Comparison of ENCODE assay signal across 20 cellular contexts in the genomic region with DNA sequence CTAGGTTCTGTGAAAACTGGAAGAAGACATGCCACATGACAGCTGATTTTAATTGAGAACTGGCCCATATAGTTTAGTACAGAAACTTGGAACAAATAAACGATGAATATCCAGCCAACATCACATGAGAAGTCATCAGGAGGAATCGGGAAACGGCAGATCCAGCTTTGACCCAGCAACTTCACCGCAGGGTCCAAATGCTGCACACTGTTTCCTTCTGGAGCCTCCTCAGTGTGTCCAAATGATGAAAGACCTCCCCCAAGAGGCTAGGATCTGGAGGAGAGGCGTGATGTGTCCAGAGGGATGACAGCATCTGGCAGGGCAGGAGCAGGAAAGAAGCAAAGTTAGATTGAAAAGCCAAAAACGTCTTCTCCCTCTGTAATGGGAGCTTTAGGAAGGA.
DNase-seq lines count a peak whose midpoint lies in the region; ATAC-seq and TF ChIP-seq lines count a peak whose summit lies in the region.
"Had no signal": no experiment of that assay in that cellular context is flagged by ENCODE, and none has a peak within 500 bp of the region (broad histone marks: within the 10 kb centered on the region; RNA-seq: fewer than 3 reads in every experiment).

No MANE protein-coding gene starts in this region.

- POLR2A ChIA-PET in A673 (lab: Charles Lee; ENCODE audit: low non-redundant PET) = no interaction called here

- no peak overlapping the region for H3K4me3 Mint-ChIP-seq in stimulated activated naive CD8-positive, alpha-beta T cell treated with anti-CD3 and anti-CD28 coated beads, Interleukin-15, amount 100 ng/mL, for 72 hours
- H3K4me3 Mint-ChIP-seq: activated CD8-positive, alpha-beta T cell treated with anti-CD3 and anti-CD28 coated beads for 36 hours; activated T-cell treated with anti-CD3 and anti-CD28 coated beads, Interleukin-2, amount 50 U/mL, for 4 hours; naive thymus-derived CD8-positive, alpha-beta T cell; T-helper 17 cell; WTC11 had no signal

- intact Hi-C loops in esophagus squamous epithelium (cut with DNase I) = no loop called here
- intact Hi-C loops in right cardiac atrium (cut with DNase I) = loop anchor here in 1 of 4 donors (10.0 kb wide), 1 partner anchor 164 kb away; no protein-coding TSS in a partner anchor
- intact Hi-C loops in sigmoid colon (cut with DNase I) = loop anchor here (2.0 kb wide), 1 partner anchor 34 kb away; no protein-coding TSS in a partner anchor
- intact Hi-C loops in vagina (cut with DNase I) = no loop called here
- intact Hi-C loops in A673 (cut with micrococcal nuclease; ENCODE audit: unreplicated experiment) = no loop called here

- H3K9me3 Mint-ChIP-seq in stimulated activated naive CD8-positive, alpha-beta T cell treated with anti-CD3 and anti-CD28 coated beads, Interleukin-15, amount 100 ng/mL, for 72 hours = no peaks in the 10 kb centered on the region
- H3K9me3 Mint-ChIP-seq: activated T-cell treated with anti-CD3 and anti-CD28 coated beads, Interleukin-2, amount 50 U/mL, for 4 hours; naive thymus-derived CD8-positive, alpha-beta T cell had no signal

- H3K27me3 ChIP-seq in esophagus squamous epithelium (peaks cover 0 to 11% (median 0%) of the 10 kb centered on the region in 4 donors), right cardiac atrium (ENCODE audit: control insufficient read depth, insufficient read depth) (no peaks in the 10 kb centered on the region), sigmoid colon (no peaks in the 10 kb centered on the region), vagina (no peaks in the 10 kb centered on the region), A673 (replicated peaks; ENCODE audit: insufficient read depth, low read depth, low read length, poor library complexity) (peaks cover 3% of the 10 kb centered on the region)
- H3K27me3 ChIP-seq: SJCRH30 had no signal

- DNase-seq in esophagus squamous epithelium (lab: John Stamatoyannopoulos, UW) = no peak
- peak; percentile 72 to 81 (median 76) for DNase-seq in right cardiac atrium
- peak; percentile 91 for DNase-seq in sigmoid colon
- DNase-seq in vagina (ENCODE audit: extremely low spot score in 2 of 2) = peak in 1 of 2 donors; percentile 96
- DNase-seq in stimulated activated naive CD8-positive, alpha-beta T cell treated with anti-CD3 and anti-CD28 coated beads, Interleukin-15, amount 100 ng/mL, for 72 hours = no peak
- no peak for DNase-seq in A673 (ENCODE audit: low spot score)
- DNase-seq in NAMALWA (ENCODE audit: low spot score) = no peak
- DNase-seq: activated CD8-positive, alpha-beta T cell treated with anti-CD3 and anti-CD28 coated beads for 36 hours; activated naive CD4-positive, alpha-beta T cell treated with anti-CD3 and anti-CD28 coated beads, Interleukin-2, amount 50 U/mL, for 16 hours; activated T-cell treated with anti-CD3 and anti-CD28 coated beads, Interleukin-2, amount 50 U/mL, for 4 hours; Calu3; cortex of kidney; Karpas-422; naive thymus-derived CD8-positive, alpha-beta T cell; NCI-H1092; posterior cingulate gyrus; SJCRH30; T-helper 17 cell had no signal

- CTCF ChIA-PET in A673 (lab: Charles Lee) = no interaction called here

- H3K4me3 ChIP-seq in esophagus squamous epithelium (no peak overlapping the region), right cardiac atrium (ENCODE audit: low read length) (no peak overlapping the region), sigmoid colon (no peak overlapping the region), vagina (no peak overlapping the region), A673 (ENCODE audit: low read depth, low read length, poor library complexity, severe bottlenecking) (no peak overlapping the region)
- H3K4me3 ChIP-seq: lung, SJCRH30 had no signal

- no peak for TF ChIP-seq POLR2A in esophagus squamous epithelium (IDR thresholded peaks at IDR 0.05)
- TF ChIP-seq POLR2A in sigmoid colon (IDR thresholded peaks at IDR 0.05) = no peak
- no peak for TF ChIP-seq POLR2A in vagina (IDR thresholded peaks at IDR 0.05)

- no peak overlapping the region for H3K27ac Mint-ChIP-seq in stimulated activated naive CD8-positive, alpha-beta T cell treated with anti-CD3 and anti-CD28 coated beads, Interleukin-15, amount 100 ng/mL, for 72 hours
- H3K27ac Mint-ChIP-seq: activated CD8-positive, alpha-beta T cell treated with anti-CD3 and anti-CD28 coated beads for 36 hours; T-helper 17 cell; WTC11 had no signal

- no TSS peak for BruUV-seq in A673 (replicated peaks; lab: Mats Ljungman, UMichigan)

- H3K9me3 ChIP-seq in esophagus squamous epithelium (no peaks in the 10 kb centered on the region), right cardiac atrium (ENCODE audit: control insufficient read depth, low read length) (no peaks in the 10 kb centered on the region), sigmoid colon (no peaks in the 10 kb centered on the region), vagina (no peaks in the 10 kb centered on the region), A673 (ENCODE audit: low read depth, low read length, poor library complexity, severe bottlenecking) (no peaks in the 10 kb centered on the region)
- H3K9me3 ChIP-seq: SJCRH30 had no signal

- H3K27ac ChIP-seq in esophagus squamous epithelium = peak overlapping the region; percentile 19 to 82 (median 74)
- peak overlapping the region; percentile 77 for H3K27ac ChIP-seq in right cardiac atrium (ENCODE audit: low read length)
- peak overlapping the region; percentile 41 to 63 (median 58) for H3K27ac ChIP-seq in sigmoid colon
- peak overlapping the region; percentile 98 for H3K27ac ChIP-seq in vagina
- no peak overlapping the region for H3K27ac ChIP-seq in A673 (ENCODE audit: low read depth, low read length, poor library complexity, severe bottlenecking)
- H3K27ac ChIP-seq: SJCRH30 had no signal

- 69 to 75% methylated on average over 6 of the region's 6 CpGs for WGBS in esophagus squamous epithelium, 2 donors
- 59% methylated on average over 6 of the region's 6 CpGs for WGBS in right cardiac atrium
- 76 to 84% methylated on average over 6 of the region's 6 CpGs for WGBS in sigmoid colon, 2 donors

- peaks cover 17% of the 10 kb centered on the region for H3K27me3 Mint-ChIP-seq in stimulated activated naive CD8-positive, alpha-beta T cell treated with anti-CD3 and anti-CD28 coated beads, Interleukin-15, amount 100 ng/mL, for 72 hours

- TF ChIP-seq CTCF in esophagus squamous epithelium (IDR thresholded peaks at IDR 0.05) (no peak), sigmoid colon (IDR thresholded peaks at IDR 0.05) (no peak), vagina (IDR thresholded peaks at IDR 0.05) (no peak), A673 (conservative IDR thresholded peaks at IDR 0.05; ENCODE audit: low read depth, low read length) (no peak)

- peak; percentile 83 to 84 for ATAC-seq in right cardiac atrium
- no peak for ATAC-seq in stimulated activated naive CD8-positive, alpha-beta T cell treated with anti-CD3 and anti-CD28 coated beads, Interleukin-15, amount 100 ng/mL, for 72 hours
- ATAC-seq: activated CD8-positive, alpha-beta T cell treated with anti-CD3 and anti-CD28 coated beads for 36 hours; activated T-cell treated with anti-CD3 and anti-CD28 coated beads, Interleukin-2, amount 50 U/mL, for 4 hours; naive thymus-derived CD8-positive, alpha-beta T cell; T-helper 17 cell; WTC11 had no signal

- peaks cover 17% of the 10 kb centered on the region for H3K4me1 Mint-ChIP-seq in stimulated activated naive CD8-positive, alpha-beta T cell treated with anti-CD3 and anti-CD28 coated beads, Interleukin-15, amount 100 ng/mL, for 72 hours

- H3K4me1 ChIP-seq in esophagus squamous epithelium (peaks cover 0 to 13% (median 3%) of the 10 kb centered on the region in 3 donors), right cardiac atrium (ENCODE audit: control insufficient read depth, insufficient read depth, low read length) (no peaks in the 10 kb centered on the region), sigmoid colon (peaks cover 0 to 39% (median 20%) of the 10 kb centered on the region in 4 donors), vagina (peaks cover 25% of the 10 kb centered on the region), A673 (ENCODE audit: insufficient read depth, low read length, poor library complexity, severe bottlenecking) (peaks cover 6% of the 10 kb centered on the region)

- no peak for TF ChIP-seq EP300 in sigmoid colon (IDR thresholded peaks at IDR 0.05)

- H3K36me3 ChIP-seq in esophagus squamous epithelium (no peaks in the 10 kb centered on the region), sigmoid colon (no peaks in the 10 kb centered on the region), vagina (no peaks in the 10 kb centered on the region), A673 (ENCODE audit: insufficient read depth, low read length, poor library complexity, severe bottlenecking) (no peaks in the 10 kb centered on the region)
- H3K36me3 ChIP-seq: SJCRH30 had no signal

Comparison
In these comparisons a context has a peak if more than half of its experiments do, and no peak if none do; other contexts are left out.
1. DNase-seq: peak in right cardiac atrium (3 of 3) and sigmoid colon (single experiment); none in esophagus squamous epithelium (single experiment), stimulated activated naive CD8-positive, alpha-beta T cell treated with anti-CD3 and anti-CD28 coated beads, Interleukin-15, amount 100 ng/mL, for 72 hours (0 of 2), A673 (single experiment) and NAMALWA (single experiment).